In genomic region chr6:108501559-108501958, GRCh38 we compare ENCODE assay signal across 16 cellular contexts. TPM values are rescaled to one million over a fixed set of nuclear protein-coding genes. Genes with fewer than 3 reads are reported as not detected.
DNase-seq lines count a peak whose midpoint lies in the region; ATAC-seq and TF ChIP-seq lines count a peak whose summit lies in the region.
"Had no signal": no experiment of that assay in that cellular context is flagged by ENCODE, and none has a peak within 500 bp of the region (broad histone marks: within the 10 kb centered on the region; RNA-seq: fewer than 3 reads in every experiment).

No MANE protein-coding gene starts in this region.

- TF ChIP-seq CTCF in HEK293 (tag by site-specific recombination; IDR thresholded peaks at IDR 0.05) (no peak), brain microvascular endothelial cell (IDR thresholded peaks at IDR 0.05; ENCODE audit: low read depth, low read length, missing control alignments) (no peak), gastroesophageal sphincter (IDR thresholded peaks at IDR 0.05) (no peak)

- no peak for TF ChIP-seq EP300 in gastroesophageal sphincter (IDR thresholded peaks at IDR 0.05)

- CTCF ChIA-PET in HEK293 (lab: Yijun Ruan, JAX), result interaction anchor here (1.0 to 1.6 kb wide), 3 partner anchors 9 to 452 kb away, joined by 3 to 6 read pairs (median 4); no protein-coding TSS in a partner anchor

- H3K27me3 ChIP-seq in brain microvascular endothelial cell (replicated peaks), result no peaks in the 10 kb centered on the region
- H3K27me3 ChIP-seq in gastroesophageal sphincter, result no peaks in the 10 kb centered on the region
- H3K27me3 ChIP-seq: BLaER1 treated with 17β-estradiol and CSF1 and Interleukin-3, amounts not matched to agents 10 nM and 100 nM; SJSA1; thyroid gland had no signal

- POLR2A ChIA-PET in HEK293 (lab: Yijun Ruan, JAX), result no interaction called here

- no peak for ATAC-seq in gastroesophageal sphincter
- ATAC-seq: naive thymus-derived CD4-positive, alpha-beta T cell had no signal

- H3K4me1 ChIP-seq in HEK293 (ENCODE audit: control insufficient read depth, insufficient read depth, low read length) (0 out of 2 replicates have a peak, but pooled peaks cover 4% of the 10 kb centered on the region), gastroesophageal sphincter (no peaks in the 10 kb centered on the region)
- H3K4me1 ChIP-seq: BLaER1 treated with 17β-estradiol and CSF1 and Interleukin-3, amounts not matched to agents 10 nM and 100 nM; SJSA1; thyroid gland had no signal

- 22 to 31% methylated on average over 3 of the region's 3 CpGs for WGBS in gastroesophageal sphincter (ENCODE audit: low coverage in 1 of 2), 2 donors

- H3K9me3 ChIP-seq in HEK293 (ENCODE audit: control insufficient read depth, insufficient read depth, low read depth, low read length) (no peaks in the 10 kb centered on the region), gastroesophageal sphincter (no peaks in the 10 kb centered on the region)
- H3K9me3 ChIP-seq: SJSA1, thyroid gland had no signal

- TF ChIP-seq POLR2A in gastroesophageal sphincter (IDR thresholded peaks at IDR 0.05), result no peak

- H3K36me3 ChIP-seq in HEK293 (ENCODE audit: control insufficient read depth in 2 of 2, insufficient read depth in 1 of 2, low read length in 2 of 2) (no peaks in the 10 kb centered on the region; a peak in 1 of 3 replicates), brain microvascular endothelial cell (replicated peaks) (no peaks in the 10 kb centered on the region), gastroesophageal sphincter (no peaks in the 10 kb centered on the region)
- H3K36me3 ChIP-seq: SJSA1, thyroid gland had no signal

- no peak overlapping the region for H3K4me3 ChIP-seq in HEK293 (ENCODE audit: low read depth, low read length)
- H3K4me3 ChIP-seq in brain microvascular endothelial cell (ENCODE audit: low read depth, low read length), result no peak overlapping the region
- no peak overlapping the region for H3K4me3 ChIP-seq in gastroesophageal sphincter
- H3K4me3 ChIP-seq: BLaER1 treated with 17β-estradiol and CSF1 and Interleukin-3, amounts not matched to agents 10 nM and 100 nM; SJSA1; skin epidermis; thyroid gland had no signal

- in situ Hi-C loops in brain microvascular endothelial cell (cut with HindIII; ENCODE audit: low pct_ligation_motif_present, low sequenced_read_pairs), result no loop called here

- DNase-seq in NCI-H226 (peak; percentile 56), brain microvascular endothelial cell (peak; percentile 33), myocyte (ENCODE audit: low read depth) (peak; percentile 5), dermis blood vessel endothelial cell (no peak)
- no peak for DNase-seq in activated T-cell treated with anti-CD3 and anti-CD28 coated beads, Interleukin-2, amount 50 U/mL, for 48 hours
- DNase-seq: activated CD4-positive, alpha-beta T cell treated with anti-CD3 and anti-CD28 coated beads, Interleukin-2, amount 50 U/mL, for 4 hours; activated T-cell treated with anti-CD3 and anti-CD28 coated beads, Interleukin-2, amount 50 U/mL, for 24 hours; DMS153; naive thymus-derived CD4-positive, alpha-beta T cell; NCI-H1105 treated with DMSO at 0.1 percent for 48 hours; thyroid gland had no signal

- H3K27ac ChIP-seq in HEK293 (ENCODE audit: extremely low read depth, low read depth, low read length) (no peak overlapping the region), brain microvascular endothelial cell (no peak overlapping the region), gastroesophageal sphincter (no peak overlapping the region)
- H3K27ac ChIP-seq: BLaER1 treated with 17β-estradiol and CSF1 and Interleukin-3, amounts not matched to agents 10 nM and 100 nM; SJSA1; skin epidermis; thyroid gland had no signal

TF ChIP-seq in HEK293, 187 proteins besides CTCF, POLR2A, EP300 and RAD21:
- 0 out of 2 replicates have a peak, but pooled peaks have one; percentile 37 for TF ChIP-seq WT1 (tag by site-specific recombination; IDR thresholded peaks at IDR 0.05)
- TF ChIP-seq ZNF341 (tag by site-specific recombination; IDR thresholded peaks at IDR 0.05; ENCODE audit: low read depth), result no peak
- TF ChIP-seq ZNF350 (tag by site-specific recombination; IDR thresholded peaks at IDR 0.05), result peak; percentile 54; the same call in 1 of the 2 replicates

RNA-seq across cellular contexts. Expression of gene FOXO3, which starts 59.2 kb away (rescaled TPM):
- total RNA-seq in myocyte, result 49.2 and 58.6 TPM in 2 replicates
- polyA plus RNA-seq in myocyte (2012), result 12.9 TPM
- 100 to 1,000 TPM in 3 of 4 donors, 10 to 100 TPM in 1; 93.7 to 122 (median 114) TPM for total RNA-seq in gastroesophageal sphincter
- total RNA-seq in dermis blood vessel endothelial cell, result 21.3 and 22.2 TPM in 2 replicates

Comparison
In these comparisons a context has a peak if more than half of its experiments do, and no peak if none do; other contexts are left out.
1. DNase-seq: peak in NCI-H226 (single experiment), brain microvascular endothelial cell (single experiment) and myocyte (single experiment); none in activated T-cell treated with anti-CD3 and anti-CD28 coated beads, Interleukin-2, amount 50 U/mL, for 48 hours (0 of 2) and dermis blood vessel endothelial cell (single experiment).